ENCODE assay signal across 10 cellular contexts in the genomic region with DNA sequence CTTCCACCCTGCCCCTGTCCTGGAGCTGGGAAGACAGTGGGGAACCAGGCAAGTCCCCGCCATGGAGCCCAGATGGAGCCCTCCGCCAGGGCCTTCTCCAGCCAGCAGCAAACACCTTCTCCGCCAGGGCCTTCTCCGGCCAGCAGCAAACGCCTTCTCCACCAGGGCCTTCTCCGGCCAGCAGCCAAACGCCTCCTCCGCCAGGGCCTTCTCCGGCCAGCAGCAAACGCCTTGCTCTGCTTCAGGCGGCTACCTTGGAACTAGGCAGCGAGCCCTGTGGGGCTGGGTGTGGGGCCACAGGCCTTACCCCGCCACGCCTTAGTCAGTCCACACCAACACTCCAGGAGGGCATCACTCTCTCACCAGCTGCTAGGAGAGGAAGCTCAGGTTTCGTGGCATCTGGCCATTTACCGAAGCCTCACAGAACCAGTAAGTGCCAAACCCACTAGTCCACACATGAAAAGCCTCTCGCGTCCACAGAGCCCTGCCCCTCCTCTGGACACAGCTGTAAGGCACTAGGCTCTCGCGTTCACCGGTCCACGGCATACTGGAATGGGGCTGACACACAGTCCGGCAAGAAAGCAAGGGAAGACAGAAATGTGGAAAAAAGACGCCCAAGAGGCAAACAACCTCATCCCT. TPM values are rescaled to one million over a fixed set of nuclear protein-coding genes. Genes with fewer than 3 reads are reported as not detected.
DNase-seq lines count a peak whose midpoint lies in the region; ATAC-seq lines count a peak whose summit lies in the region.
"Had no signal": no experiment of that assay in that cellular context is flagged by ENCODE, and none has a peak within 500 bp of the region (broad histone marks: within the 10 kb centered on the region; RNA-seq: fewer than 3 reads in every experiment).

No MANE protein-coding gene starts in this region.

- ATAC-seq in GM18520 (IDR thresholded peaks at IDR 0.05; ENCODE audit: unreplicated experiment) (no peak), HG03442 (IDR thresholded peaks at IDR 0.05; ENCODE audit: unreplicated experiment) (no peak), HG03196 (IDR thresholded peaks at IDR 0.05; ENCODE audit: unreplicated experiment) (no peak)

- peak overlapping the region; percentile 33 for H3K27ac ChIP-seq in cingulate gyrus (ENCODE audit: low read depth, low read length)

- DNase-seq in AG08395 (ENCODE audit: low spot score), result peak; percentile 52
- peak; percentile 45 for DNase-seq in NCI-H1092 (lab: John Stamatoyannopoulos, UW)
- peak; percentile 95 for DNase-seq in myocyte (ENCODE audit: low read depth)
- DNase-seq in NCI-H146 treated with DMSO at 0.1 percent for 48 hours (lab: John Stamatoyannopoulos, UW; ENCODE audit: unreplicated experiment), result no peak
- DNase-seq: HCEC 1CT, NCI-H1105 had no signal

RNA-seq across cellular contexts. Expression of a gene that starts 41.0 kb away (rescaled TPM):
- total RNA-seq in myocyte, result 16.9 and 21.3 TPM in 2 replicates
- polyA plus RNA-seq in myocyte (2012), result 27.4 TPM
